In the genomic region with DNA sequence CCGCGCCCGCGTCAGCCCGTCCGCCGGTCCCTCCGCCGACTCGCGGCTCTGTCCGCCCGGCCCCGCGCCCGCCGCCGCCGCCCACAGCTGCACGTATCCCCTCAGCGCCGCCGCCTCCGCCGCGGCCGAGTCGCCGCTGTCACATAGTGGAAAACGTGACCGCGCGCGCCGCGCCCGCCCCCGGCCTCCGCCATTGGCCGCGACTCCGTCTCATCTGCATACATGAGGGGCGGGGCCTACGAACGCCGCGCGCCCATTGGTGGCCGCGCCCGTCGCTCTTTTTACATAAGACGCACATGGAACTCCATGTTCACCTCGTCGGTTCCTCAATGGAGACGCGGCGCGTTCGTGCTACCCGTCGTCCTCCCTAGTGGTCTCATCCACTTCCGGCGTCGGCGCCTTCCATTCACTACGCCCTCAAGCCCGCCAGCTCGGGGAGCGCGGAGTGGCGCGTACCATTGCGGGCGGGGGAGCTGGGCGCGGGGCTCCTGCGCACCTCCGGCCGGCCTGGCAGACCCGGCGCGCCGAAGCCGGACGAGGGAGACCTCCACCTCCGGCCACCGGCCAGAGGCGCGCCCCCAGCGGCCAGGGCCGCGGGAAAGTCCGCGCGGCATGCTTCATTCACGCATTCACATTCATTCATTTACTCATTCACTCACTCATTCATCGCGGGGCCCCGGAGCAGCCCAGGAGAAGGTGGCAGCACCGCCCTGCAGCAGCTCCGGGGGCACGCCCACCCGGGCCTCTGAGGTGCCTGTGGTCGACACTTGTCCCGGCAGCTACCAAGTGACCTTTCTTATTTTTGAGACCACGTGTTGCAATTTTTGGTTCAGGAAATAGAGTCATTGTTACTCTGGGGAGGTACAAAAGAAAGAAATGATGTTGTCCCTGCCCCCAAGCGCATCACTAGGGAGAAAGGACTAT, we compare ENCODE assay signal across 8 cellular contexts. TPM values are rescaled to one million over a fixed set of nuclear protein-coding genes. Genes with fewer than 3 reads are reported as not detected.
A peak's percentile ranks its signal among the peaks of the same experiment; 100 is the strongest.
DNase-seq lines count a peak whose midpoint lies in the region; ATAC-seq and TF ChIP-seq lines count a peak whose summit lies in the region.

No MANE protein-coding gene starts in this region.

- peaks cover 44% of the 10 kb centered on the region for H3K79me2 ChIP-seq in SU-DHL-6 (ENCODE audit: insufficient read depth, low read length)

- H3K27ac ChIP-seq in SU-DHL-6 (ENCODE audit: low read depth, low read length) (peak overlapping the region; percentile 69), heart left ventricle (peak overlapping the region; percentile 14 to 98 (median 88)), upper lobe of right lung (peak overlapping the region; percentile 97)

- no peaks in the 10 kb centered on the region for H3K9me3 ChIP-seq in SU-DHL-6 (ENCODE audit: insufficient read depth, low read length)
- no peaks in the 10 kb centered on the region for H3K9me3 ChIP-seq in adipocyte (ENCODE audit: control insufficient read depth, low read length)
- H3K9me3 ChIP-seq in heart left ventricle: no peaks in the 10 kb centered on the region
- H3K9me3 ChIP-seq in upper lobe of right lung: no peaks in the 10 kb centered on the region

- H4K20me1 ChIP-seq in SU-DHL-6 (ENCODE audit: low read depth, low read length): peaks cover 7% of the 10 kb centered on the region; the same call in 1 of the 2 replicates

- intact Hi-C loops in heart left ventricle (cut with DNase I): loop anchor here in 2 of 10 donors (2.0 to 10.0 kb wide), 2 partner anchors 32 to 224 kb away; partner anchors contain the start of genes SCLY (in 1 of the 2) and TRAF3IP1 (in 1 of the 2)
- intact Hi-C loops in posterior cingulate gyrus (cut with DNase I): loop anchor here (2.0 kb wide), 1 partner anchor 32 kb away; the partner anchor contains the start of gene TRAF3IP1
- intact Hi-C loops in upper lobe of right lung (cut with DNase I): no loop called here

- peak; percentile 91 for ATAC-seq in HG02759 (IDR thresholded peaks at IDR 0.05; ENCODE audit: unreplicated experiment)
- peak; percentile 85 to 90 (median 89) for ATAC-seq in heart left ventricle
- peak; percentile 93 for ATAC-seq in upper lobe of right lung

- H3F3A ChIP-seq in SU-DHL-6 (ENCODE audit: insufficient read depth): peaks cover 13% of the 10 kb centered on the region; the same call in 1 of the 2 replicates

- peak overlapping the region; percentile 94 for H2AFZ ChIP-seq in SU-DHL-6 (ENCODE audit: low read depth, low read length, severe bottlenecking)

- H3K9me2 ChIP-seq in SU-DHL-6 (replicated peaks; ENCODE audit: insufficient read depth, low read length): no peaks in the 10 kb centered on the region

- H3K9ac ChIP-seq in SU-DHL-6 (ENCODE audit: low read length) (peak overlapping the region; percentile 80), adipocyte (ENCODE audit: low read length) (peak overlapping the region; percentile 87)

- 0 to 1% (median 1%) methylated on average over 51 to 108 of the region's 108 CpGs for WGBS in heart left ventricle, 4 donors

- H3K4me2 ChIP-seq in SU-DHL-6 (ENCODE audit: low read depth, low read length, poor library complexity, severe bottlenecking): peak overlapping the region; percentile 73

- H3K27me3 ChIP-seq in SU-DHL-6 (ENCODE audit: low read length): no peaks in the 10 kb centered on the region
- H3K27me3 ChIP-seq in adipocyte (replicated peaks; ENCODE audit: control insufficient read depth, insufficient read depth, low read length): no peaks in the 10 kb centered on the region
- no peaks in the 10 kb centered on the region for H3K27me3 ChIP-seq in heart left ventricle
- H3K27me3 ChIP-seq in upper lobe of right lung: no peaks in the 10 kb centered on the region

- peak; percentile 25 to 41 for TF ChIP-seq POLR2A in heart left ventricle (IDR thresholded peaks at IDR 0.05)

- DNase-seq in NCI-H128 (lab: John Stamatoyannopoulos, UW; ENCODE audit: unreplicated experiment) (peak; percentile 88), adipocyte (ENCODE audit: low read depth) (peak; percentile 98), heart left ventricle (peak; percentile 96 to 99 (median 98)), posterior cingulate gyrus (peak; percentile 95 to 100 (median 97)), upper lobe of right lung (peak; percentile 99)

- H3K4me1 ChIP-seq in adipocyte (ENCODE audit: control insufficient read depth, insufficient read depth, low read length) (peaks cover 36% of the 10 kb centered on the region), heart left ventricle (peaks cover 4 to 57% (median 43%) of the 10 kb centered on the region in 12 donors), upper lobe of right lung (peaks cover 48% of the 10 kb centered on the region)

- peak overlapping the region; percentile 90 for H3K4me3 ChIP-seq in SU-DHL-6 (ENCODE audit: insufficient read depth, low read length, poor library complexity, severe bottlenecking)
- peak overlapping the region; percentile 90 for H3K4me3 ChIP-seq in adipocyte (ENCODE audit: low read length)
- H3K4me3 ChIP-seq in heart left ventricle: peak overlapping the region; percentile 28 to 99 (median 86)
- peak overlapping the region; percentile 83 for H3K4me3 ChIP-seq in upper lobe of right lung

- H3K36me3 ChIP-seq in SU-DHL-6 (ENCODE audit: low read length): no peaks in the 10 kb centered on the region
- H3K36me3 ChIP-seq in adipocyte (ENCODE audit: control insufficient read depth, insufficient read depth, low read length, severe bottlenecking): no peaks in the 10 kb centered on the region
- H3K36me3 ChIP-seq in heart left ventricle: no peaks in the 10 kb centered on the region
- H3K36me3 ChIP-seq in upper lobe of right lung: no peaks in the 10 kb centered on the region

- TF ChIP-seq CTCF in GM12873 (IDR thresholded peaks at IDR 0.05; ENCODE audit: insufficient read depth, low read depth, low read length, missing control alignments) (peak; percentile 36), SU-DHL-6 (IDR thresholded peaks at IDR 0.05; ENCODE audit: insufficient read depth, low read length, poor library complexity, severe bottlenecking) (no peak), heart left ventricle (IDR thresholded peaks at IDR 0.05) (peak in 7 of 12 donors; percentile 26 to 60 (median 43)), upper lobe of right lung (IDR thresholded peaks at IDR 0.05) (peak; percentile 39)

RNA-seq across cellular contexts. Expression of gene PER2, which starts 0.5 kb away (rescaled TPM):
- total RNA-seq in heart left ventricle (10 to 100 TPM in 2 of 9 donors, 1 to 10 TPM in 7; 1.6 to 17.1 (median 5.4) TPM), upper lobe of right lung (22.7 TPM)
- polyA plus RNA-seq in heart left ventricle: 1 to 10 TPM; 2.2 TPM

RNA-seq across cellular contexts. Expression of gene TRAF3IP1, which starts 31.4 kb away (rescaled TPM):
- total RNA-seq in heart left ventricle (10 to 100 TPM in 7 of 9 donors, 1 to 10 TPM in 2; 3.8 to 20.3 (median 13.8) TPM), upper lobe of right lung (20.8 TPM)
- polyA plus RNA-seq in heart left ventricle: 1 to 10 TPM; 6.3 to 7.8 TPM

RNA-seq across cellular contexts. Expression of gene HES6, which starts 49.1 kb away (rescaled TPM):
- total RNA-seq in heart left ventricle: 1 to 10 TPM in 8 of 9 donors, under 1 TPM in 1; 0.45 to 5.9 (median 2.5) TPM
- polyA plus RNA-seq in heart left ventricle: 1 to 10 TPM; 3.7 to 9.1 TPM
- 7.3 TPM for total RNA-seq in upper lobe of right lung

Comparison
In these comparisons a context has a peak if more than half of its experiments do, and no peak if none do; other contexts are left out.
1. Peak in every context shown above with its lines: DNase-seq, ATAC-seq, H3K4me3 ChIP-seq and H3K27ac ChIP-seq.